ENCODE assay signal across 24 cellular contexts in genomic region chr5:112403069-112403468, GRCh38.
"Had no signal": no experiment of that assay in that cellular context is flagged by ENCODE, and none has a peak within 500 bp of the region (broad histone marks: within the 10 kb centered on the region; RNA-seq: fewer than 3 reads in every experiment).

No MANE protein-coding gene starts in this region.

- H3K9me3 ChIP-seq: colonic mucosa, esophagus muscularis mucosa, esophagus squamous epithelium, gastrocnemius medialis, gastroesophageal sphincter, heart left ventricle, heart right ventricle had no signal

- ATAC-seq: effector memory CD8-positive, alpha-beta T cell; esophagus mucosa; foreskin keratinocyte; gastrocnemius medialis; gastroesophageal sphincter; heart left ventricle; heart right ventricle had no signal

- DNase-seq: colonic mucosa; cortex of kidney; dermis blood vessel endothelial cell; dorsolateral prefrontal cortex; effector CD4-positive, alpha-beta T cell; effector CD8-positive, alpha-beta T cell; effector memory CD4-positive, alpha-beta T cell; effector memory CD8-positive, alpha-beta T cell; endodermal cell; erythroblast; esophagus squamous epithelium; foreskin fibroblast; foreskin keratinocyte; foreskin melanocyte; gastrocnemius medialis; glutamatergic neuron; head of caudate nucleus; heart left ventricle; heart right ventricle had no signal

- H3K4me3 ChIP-seq: colonic mucosa, coronary artery, dorsolateral prefrontal cortex, esophagus muscularis mucosa, esophagus squamous epithelium, gastrocnemius medialis, gastroesophageal sphincter, heart left ventricle, heart right ventricle had no signal

- H3K36me3 ChIP-seq: colonic mucosa, gastrocnemius medialis had no signal

- H3K27ac ChIP-seq: colonic mucosa, coronary artery, dorsolateral prefrontal cortex, epithelial cell of prostate, esophagus muscularis mucosa, esophagus squamous epithelium, foreskin keratinocyte, gastrocnemius medialis, gastroesophageal sphincter, heart left ventricle, heart right ventricle had no signal

- H3K27me3 ChIP-seq: colonic mucosa, dorsolateral prefrontal cortex, esophagus muscularis mucosa, esophagus squamous epithelium, foreskin keratinocyte, gastrocnemius medialis, gastroesophageal sphincter, heart left ventricle, heart right ventricle had no signal

- H3K4me1 ChIP-seq: colonic mucosa, foreskin keratinocyte had no signal
